Comparison of ENCODE assay signal across 25 cellular contexts in genomic region chr10:88978463-88978862, GRCh38. TPM values are rescaled to one million over a fixed set of nuclear protein-coding genes. Genes with fewer than 3 reads are reported as not detected.
DNase-seq lines count a peak whose midpoint lies in the region; ATAC-seq and TF ChIP-seq lines count a peak whose summit lies in the region.
"Had no signal": no experiment of that assay in that cellular context is flagged by ENCODE, and none has a peak within 500 bp of the region (broad histone marks: within the 10 kb centered on the region; RNA-seq: fewer than 3 reads in every experiment).

No MANE protein-coding gene starts in this region.

- H3K4me3 ChIP-seq in heart left ventricle (no peak overlapping the region), coronary artery (no peak overlapping the region), psoas muscle (no peak overlapping the region), thyroid gland (replicated peaks in 1 of 3) (no peak overlapping the region)
- H3K4me3 ChIP-seq: HAP-1, lung, pancreas had no signal

- H3K27ac ChIP-seq in heart left ventricle = peak overlapping the region in 11 of 12 donors; percentile 4 to 78 (median 64)
- H3K27ac ChIP-seq in coronary artery = peak overlapping the region; percentile 76 to 92
- peak overlapping the region; percentile 23 for H3K27ac ChIP-seq in psoas muscle
- H3K27ac ChIP-seq in thyroid gland = peak overlapping the region; percentile 21 to 53 (median 44)
- H3K27ac ChIP-seq: pancreas, WERI-Rb-1 had no signal

- no peak for TF ChIP-seq POLR2A in heart left ventricle (IDR thresholded peaks at IDR 0.05)
- TF ChIP-seq POLR2A in thyroid gland (IDR thresholded peaks at IDR 0.05) = no peak

- intact Hi-C loops in heart left ventricle (cut with DNase I) = no loop called here
- intact Hi-C loops in left ventricle myocardium superior (cut with micrococcal nuclease) = no loop called here
- intact Hi-C loops in psoas muscle (cut with DNase I) = no loop called here
- intact Hi-C loops in thyroid gland (cut with DNase I) = no loop called here

- no peak for DNase-seq in heart left ventricle
- DNase-seq in left ventricle myocardium superior = no peak
- no peak for DNase-seq in coronary artery (ENCODE audit: low spot score)
- DNase-seq in psoas muscle = no peak
- DNase-seq in thyroid gland = no peak
- DNase-seq in T-helper 1 cell = no peak
- no peak for DNase-seq in HuH-7 (ENCODE audit: low spot score)
- DNase-seq in SHP77 treated with DMSO at 0.1 percent for 48 hours (lab: John Stamatoyannopoulos, UW) = no peak
- DNase-seq: activated CD4-positive, alpha-beta T cell treated with anti-CD3 and anti-CD28 coated beads for 48 hours; activated gamma-delta T cell treated with Interleukin-2 at 50 U/mL for 16 hours; activated T-cell treated with anti-CD3 and anti-CD28 coated beads, Interleukin-2, amount 50 U/mL, for 1 hour; Calu3; CD4-positive, CD25-positive, alpha-beta regulatory T cell; DMS79; NCI-H1436; NCI-H2081 treated with DMSO at 0.1 percent for 48 hours; NCI-H526 treated with DMSO at 0.1 percent for 48 hours; NK-92 treated with Interleukin-12 subunit alpha and Interleukin-12 subunit beta, amount 100 ng/mL, for 24 hours; pancreas; PC-3; SHP77; stimulated activated CD4-positive, alpha-beta T cell treated with anti-CD3 and anti-CD28 coated beads, Interleukin-4, amount 100 ng/mL, for 4 hours; WERI-Rb-1 had no signal

- H3K4me1 ChIP-seq in heart left ventricle = peaks cover 0 to 66% (median 27%) of the 10 kb centered on the region in 12 donors
- H3K4me1 ChIP-seq in psoas muscle = peaks cover 3% of the 10 kb centered on the region
- peaks cover 6 to 16% of the 10 kb centered on the region in 2 donors for H3K4me1 ChIP-seq in thyroid gland
- H3K4me1 ChIP-seq: HAP-1 had no signal

- ATAC-seq in heart left ventricle (no peak), left ventricle myocardium superior (no peak), psoas muscle (no peak)
- ATAC-seq: PC-3 had no signal

- 91 to 95% (median 94%) methylated on average over 2 of the region's 2 CpGs for WGBS in heart left ventricle, 4 donors
- 90 to 92% (median 92%) methylated on average over 2 of the region's 2 CpGs for WGBS in psoas muscle, 3 donors
- 89 to 97% methylated on average over 2 of the region's 2 CpGs for WGBS in thyroid gland, 2 donors

- TF ChIP-seq CTCF in heart left ventricle (IDR thresholded peaks at IDR 0.05) (no peak), coronary artery (IDR thresholded peaks at IDR 0.05) (no peak), psoas muscle (IDR thresholded peaks at IDR 0.05) (no peak), thyroid gland (IDR thresholded peaks at IDR 0.05) (no peak)

- H3K27me3 ChIP-seq in heart left ventricle (no peaks in the 10 kb centered on the region), psoas muscle (ENCODE audit: insufficient read depth in 3 of 3, low read length in 2 of 3) (no peaks in the 10 kb centered on the region), thyroid gland (no peaks in the 10 kb centered on the region)
- H3K27me3 ChIP-seq: pancreas had no signal

- H3K9me3 ChIP-seq in heart left ventricle (no peaks in the 10 kb centered on the region), psoas muscle (no peaks in the 10 kb centered on the region), thyroid gland (no peaks in the 10 kb centered on the region)
- H3K9me3 ChIP-seq: HAP-1, pancreas had no signal

- H3K36me3 ChIP-seq in heart left ventricle (no peaks in the 10 kb centered on the region), psoas muscle (ENCODE audit: insufficient read depth in 1 of 2, low read depth in 1 of 2) (no peaks in the 10 kb centered on the region), thyroid gland (no peaks in the 10 kb centered on the region)
- H3K36me3 ChIP-seq: HAP-1, pancreas, WERI-Rb-1 had no signal

RNA-seq across cellular contexts. Expression of gene FAS, which starts 12.1 kb away (rescaled TPM):
- total RNA-seq in heart left ventricle (10 to 100 TPM in 2 of 9 donors, 1 to 10 TPM in 7; 2.6 to 15.6 (median 5.1) TPM), left ventricle myocardium superior (4.0 TPM), psoas muscle (1 to 10 TPM; 1.6 to 3.8 (median 2.6) TPM), thyroid gland (10 to 100 TPM in 3 of 4 donors, 1 to 10 TPM in 1; 9.4 to 34.1 (median 17.4) TPM)
- polyA plus RNA-seq in heart left ventricle (1 to 10 TPM; 1.6 to 3.2 TPM), psoas muscle (1 to 10 TPM; 1.1 to 3.8 (median 1.4) TPM)

RNA-seq across cellular contexts. Expression of gene ACTA2, which starts 25.9 kb away (rescaled TPM):
- 100 to 1,000 TPM in 4 of 9 donors, 10 to 100 TPM in 5; 70.9 to 244 (median 86.7) TPM for total RNA-seq in heart left ventricle
- 100 to 1,000 TPM; 110 to 122 TPM for polyA plus RNA-seq in heart left ventricle
- 53.5 TPM for total RNA-seq in left ventricle myocardium superior
- total RNA-seq in psoas muscle = 10 to 100 TPM; 39.6 to 63.1 (median 53.1) TPM
- polyA plus RNA-seq in psoas muscle = 10 to 100 TPM; 56.6 to 73.1 (median 65.6) TPM
- total RNA-seq in thyroid gland = 100 to 1,000 TPM in 1 of 4 donors, 10 to 100 TPM in 3; 61.5 to 173 (median 72.2) TPM
- total RNA-seq: PC-3 had no signal

Comparison
In these comparisons a context has a peak if more than half of its experiments do, and no peak if none do; other contexts are left out.
1. H3K27ac ChIP-seq: peak in every context shown above with its lines; median percentile 84 in coronary artery; 64 in heart left ventricle; 44 in thyroid gland; 23 in psoas muscle.